1 cellular context compared by ENCODE assay signal in genomic region chr11:111454561-111455192, GRCh38.
TF ChIP-seq lines count a peak whose summit lies in the region.

No MANE protein-coding gene starts in this region.

TF ChIP-seq in GM23338, 12 proteins besides CTCF, POLR2A, EP300 and RAD21 (continued from another document):
- TF ChIP-seq ZNF462 (CRISPR knock-in tag; IDR thresholded peaks at IDR 0.05) (no peak), STAT1 (IDR thresholded peaks at IDR 0.05; ENCODE audit: unreplicated experiment) (no peak), EZH2phosphoT487 (IDR thresholded peaks at IDR 0.05; ENCODE audit: unreplicated experiment) (no peak), ETS1 (IDR thresholded peaks at IDR 0.05) (no peak), NANOG (IDR thresholded peaks at IDR 0.05; ENCODE audit: borderline replicate concordance) (no peak), ZNF114 (CRISPR knock-in tag; IDR thresholded peaks at IDR 0.05) (no peak)
